25 cellular contexts compared by ENCODE assay signal in the genomic region with DNA sequence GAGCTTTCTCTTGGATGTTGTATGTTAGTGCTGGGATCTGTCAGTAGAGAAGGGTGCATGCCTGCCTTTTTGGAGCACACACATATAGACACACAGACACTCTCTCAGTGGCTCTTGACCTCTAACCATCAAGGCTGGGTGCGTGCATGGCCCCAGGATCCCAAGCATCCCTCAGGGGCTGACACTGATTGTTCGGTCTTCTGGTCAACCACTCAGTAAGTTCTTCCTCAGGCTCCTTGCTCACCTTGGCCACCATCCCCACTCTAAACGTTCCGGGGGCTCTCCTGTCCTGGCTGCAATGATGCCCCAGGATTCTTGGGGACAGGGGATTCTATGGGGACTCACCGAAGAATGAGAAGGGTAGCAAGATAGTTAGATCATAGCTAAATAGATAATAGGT.
"Had no signal": no experiment of that assay in that cellular context is flagged by ENCODE, and none has a peak within 500 bp of the region (broad histone marks: within the 10 kb centered on the region; RNA-seq: fewer than 3 reads in every experiment).

No MANE protein-coding gene starts in this region.

- DNase-seq: activated CD4-positive, alpha-beta memory T cell treated with anti-CD3 and anti-CD28 coated beads for 36 hours; activated CD4-positive, alpha-beta T cell treated with anti-CD3 and anti-CD28 coated beads for 36 hours; activated CD4-positive, alpha-beta T cell treated with anti-CD3 and anti-CD28 coated beads, Interleukin-2, amount 10 ng/mL, durations not matched to agents 24 days and 14 days; activated CD4-positive, CD25-positive, alpha-beta regulatory T cell; activated CD4-positive, CD25-positive, alpha-beta regulatory T cell treated with anti-CD3 and anti-CD28 coated beads, Interleukin-2, amount 50 U/mL, for 72 hours; activated CD8-positive, alpha-beta memory T cell treated with anti-CD3 and anti-CD28 coated beads, Interleukin-2, amount 10 ng/mL, durations not matched to agents 7 days and 5 days; activated CD8-positive, alpha-beta memory T cell treated with anti-CD3 and anti-CD28 coated beads, Interleukin-2, amount 50 U/mL, for 4 hours; activated CD8-positive, alpha-beta T cell treated with anti-CD3 and anti-CD28 coated beads, Interleukin-2, amount 10 ng/mL, durations not matched to agents 7 days and 5 days; activated naive CD4-positive, alpha-beta T cell treated with anti-CD3 and anti-CD28 coated beads for 36 hours; activated naive CD8-positive, alpha-beta T cell treated with anti-CD3 and anti-CD28 coated beads for 36 hours; activated naive CD8-positive, alpha-beta T cell treated with anti-CD3 and anti-CD28 coated beads, Interleukin-2, amount 50 U/mL, for 24 hours; activated T-cell treated with anti-CD3 and anti-CD28 coated beads for 4 hours; activated T-cell treated with anti-CD3 and anti-CD28 coated beads, Interleukin-2, amount 50 U/mL, for 24 hours; activated T-cell treated with anti-CD3 and anti-CD28 coated beads, Interleukin-2, amount 50 U/mL, for 72 hours; adrenal gland; amygdala; aorta; body of pancreas; central memory CD4-positive, alpha-beta T cell; cerebellar nuclear complex; dorsolateral prefrontal cortex; effector memory CD4-positive, alpha-beta T cell; foreskin fibroblast; T-helper 2 cell had no signal

- H3K27me3 ChIP-seq: adrenal gland, body of pancreas had no signal

- ATAC-seq: activated CD4-positive, alpha-beta T cell treated with anti-CD3 and anti-CD28 coated beads for 36 hours; activated CD8-positive, alpha-beta memory T cell treated with anti-CD3 and anti-CD28 coated beads, Interleukin-2, amount 10 ng/mL, durations not matched to agents 7 days and 5 days; activated CD8-positive, alpha-beta T cell treated with anti-CD3 and anti-CD28 coated beads, Interleukin-2, amount 10 ng/mL, durations not matched to agents 7 days and 5 days; activated naive CD8-positive, alpha-beta T cell treated with anti-CD3 and anti-CD28 coated beads, Interleukin-2, amount 50 U/mL, for 24 hours; activated T-cell treated with anti-CD3 and anti-CD28 coated beads, Interleukin-2, amount 50 U/mL, for 72 hours; body of pancreas had no signal

- H3K4me1 ChIP-seq: adrenal gland, body of pancreas had no signal

- H3K9me3 ChIP-seq: adrenal gland, body of pancreas had no signal

- H3K36me3 ChIP-seq: adrenal gland had no signal

- H3K27ac ChIP-seq: adrenal gland, body of pancreas, coronary artery, dorsolateral prefrontal cortex had no signal

- H3K4me3 ChIP-seq: adrenal gland, body of pancreas, coronary artery, dorsolateral prefrontal cortex had no signal
